ENCODE assay signal across 33 cellular contexts in the genomic region with DNA sequence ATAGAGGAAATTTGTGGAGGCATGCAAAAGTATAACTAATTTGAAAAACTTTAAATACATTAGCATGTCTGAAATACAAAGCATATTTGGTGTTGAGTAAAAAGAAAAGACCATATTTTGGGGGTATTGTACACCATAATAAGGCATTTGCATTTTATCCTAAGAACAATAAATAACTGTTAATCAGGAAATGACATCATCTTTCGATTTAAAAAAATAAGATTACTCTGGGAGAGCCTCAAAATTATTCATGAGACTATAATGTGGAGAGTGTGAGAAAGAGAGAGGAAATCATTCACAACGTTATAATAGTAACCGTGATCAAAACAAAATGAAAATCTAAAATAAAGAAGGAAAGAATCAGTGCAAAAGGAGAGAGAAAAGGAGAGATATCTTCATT.
"Had no signal": no experiment of that assay in that cellular context is flagged by ENCODE, and none has a peak within 500 bp of the region (broad histone marks: within the 10 kb centered on the region; RNA-seq: fewer than 3 reads in every experiment).

No MANE protein-coding gene starts in this region.

- H3K36me3 ChIP-seq: adrenal gland, ascending aorta, cardiac muscle cell had no signal

- H3K27me3 ChIP-seq: adrenal gland, ascending aorta, cardiac muscle cell had no signal

- H3K4me3 ChIP-seq: adrenal gland, ascending aorta, cardiac muscle cell had no signal

- H3K27ac ChIP-seq: adrenal gland, ascending aorta, cardiac muscle cell, VCaP had no signal

- ATAC-seq: activated CD8-positive, alpha-beta T cell treated with anti-CD3 and anti-CD28 coated beads for 36 hours; activated naive CD4-positive, alpha-beta T cell treated with anti-CD3 and anti-CD28 coated beads, Interleukin-2, amount 50 U/mL, for 72 hours; activated T-cell treated with anti-CD3 and anti-CD28 coated beads, Interleukin-2, amount 50 U/mL, for 4 hours; activated T-cell treated with anti-CD3 and anti-CD28 coated beads, Interleukin-2, amount 50 U/mL, for 72 hours; activated T-helper 17 cell treated with anti-CD3 and anti-CD28 coated beads, Interleukin-2, amount 50 U/mL, for 72 hours had no signal

- H3K9me3 ChIP-seq: adrenal gland, ascending aorta had no signal

- FAIRE-seq: bronchial epithelial cell, TTC549 had no signal

- H3K4me1 ChIP-seq: adrenal gland, ascending aorta had no signal

- DNase-seq: activated B cell treated with CpG ODN at 0.5 μM for 24 hours; activated CD4-positive, alpha-beta memory T cell treated with anti-CD3 and anti-CD28 coated beads for 36 hours; activated CD4-positive, alpha-beta T cell treated with anti-CD3 and anti-CD28 coated beads for 4 hours; activated CD4-positive, alpha-beta T cell treated with anti-CD3 and anti-CD28 coated beads, Interleukin-2, amount 10 ng/mL, durations not matched to agents 24 days and 14 days; activated CD4-positive, alpha-beta T cell treated with anti-CD3 and anti-CD28 coated beads, Interleukin-2, amount 50 U/mL, for 1 hour; activated CD4-positive, alpha-beta T cell treated with anti-CD3 and anti-CD28 coated beads, Interleukin-2, amount 50 U/mL, for 4 hours; activated CD4-positive, CD25-positive, alpha-beta regulatory T cell treated with anti-CD3 and anti-CD28 coated beads, Interleukin-2, amount 50 U/mL, for 72 hours; activated CD8-positive, alpha-beta memory T cell treated with anti-CD3 and anti-CD28 coated beads, Interleukin-2, amount 50 U/mL, for 4 hours; activated CD8-positive, alpha-beta T cell treated with anti-CD3 and anti-CD28 coated beads for 36 hours; activated effector memory CD4-positive, alpha-beta T cell treated with anti-CD3 and anti-CD28 coated beads, Interleukin-2, amount 50 U/mL, for 16 hours; activated gamma-delta T cell treated with Interleukin-2 at 50 U/mL for 16 hours; activated naive CD4-positive, alpha-beta T cell; activated naive CD4-positive, alpha-beta T cell treated with anti-CD3 and anti-CD28 coated beads for 36 hours; activated naive CD4-positive, alpha-beta T cell treated with anti-CD3 and anti-CD28 coated beads, Interleukin-2, amount 50 U/mL, for 16 hours; activated naive CD8-positive, alpha-beta T cell treated with anti-CD3 and anti-CD28 coated beads for 36 hours; activated T-cell treated with anti-CD3 and anti-CD28 coated beads for 4 hours; activated T-cell treated with anti-CD3 and anti-CD28 coated beads, Interleukin-2, amount 50 U/mL, for 1 hour; activated T-cell treated with anti-CD3 and anti-CD28 coated beads, Interleukin-2, amount 50 U/mL, for 4 hours; activated T-cell treated with anti-CD3 and anti-CD28 coated beads, Interleukin-2, amount 50 U/mL, for 72 hours; adrenal gland; amniotic stem cell; anterior cingulate cortex; caudate nucleus; cerebellar nuclear complex; T-helper 2 cell; T-helper 9 cell had no signal
